Comparison of ENCODE assay signal across 11 cellular contexts in genomic region chr7:13179011-13179574, GRCh38.
DNase-seq lines count a peak whose midpoint lies in the region; ATAC-seq and TF ChIP-seq lines count a peak whose summit lies in the region.
"Had no signal": no experiment of that assay in that cellular context is flagged by ENCODE, and none has a peak within 500 bp of the region (broad histone marks: within the 10 kb centered on the region; RNA-seq: fewer than 3 reads in every experiment).

No MANE protein-coding gene starts in this region.

- DNase-seq in NCI-H2171 treated with DMSO at 0.1 percent for 48 hours (lab: John Stamatoyannopoulos, UW) (peak; percentile 55), NCI-H2171 (lab: John Stamatoyannopoulos, UW) (no peak), NCI-H526 treated with DMSO at 0.1 percent for 48 hours (lab: John Stamatoyannopoulos, UW) (peak; percentile 70), epithelial cell of proximal tubule (ENCODE audit: low read depth) (no peak), renal cortical epithelial cell (ENCODE audit: low read depth) (peak; percentile 20), OCI-M2 (lab: John Stamatoyannopoulos, UW; ENCODE audit: unreplicated experiment) (no peak)
- DNase-seq in activated effector memory CD4-positive, alpha-beta T cell treated with Interleukin-2 at 50 U/mL for 16 hours: no peak
- DNase-seq: activated T-cell treated with anti-CD3 and anti-CD28 coated beads, Interleukin-2, amount 50 U/mL, for 72 hours; effector memory CD4-positive, alpha-beta T cell had no signal

- no peak for ATAC-seq in GM18858 (IDR thresholded peaks at IDR 0.05; ENCODE audit: unreplicated experiment)
- ATAC-seq: activated T-cell treated with anti-CD3 and anti-CD28 coated beads, Interleukin-2, amount 50 U/mL, for 72 hours had no signal

- H3K4me3 ChIP-seq in epithelial cell of proximal tubule (ENCODE audit: low read depth, low read length): no peak overlapping the region
- H3K4me3 ChIP-seq: tibial nerve had no signal

- peak; percentile 34 for TF ChIP-seq CTCF in epithelial cell of proximal tubule (conservative IDR thresholded peaks at IDR 0.05; ENCODE audit: low read depth, low read length)

Comparison
In these comparisons a context has a peak if more than half of its experiments do, and no peak if none do; other contexts are left out.
1. DNase-seq: peak in NCI-H2171 treated with DMSO at 0.1 percent for 48 hours (single experiment), NCI-H526 treated with DMSO at 0.1 percent for 48 hours (single experiment) and renal cortical epithelial cell (single experiment); none in NCI-H2171 (single experiment), epithelial cell of proximal tubule (single experiment), OCI-M2 (single experiment) and activated effector memory CD4-positive, alpha-beta T cell treated with Interleukin-2 at 50 U/mL for 16 hours (single experiment).